ENCODE assay signal across 29 cellular contexts in the genomic region with DNA sequence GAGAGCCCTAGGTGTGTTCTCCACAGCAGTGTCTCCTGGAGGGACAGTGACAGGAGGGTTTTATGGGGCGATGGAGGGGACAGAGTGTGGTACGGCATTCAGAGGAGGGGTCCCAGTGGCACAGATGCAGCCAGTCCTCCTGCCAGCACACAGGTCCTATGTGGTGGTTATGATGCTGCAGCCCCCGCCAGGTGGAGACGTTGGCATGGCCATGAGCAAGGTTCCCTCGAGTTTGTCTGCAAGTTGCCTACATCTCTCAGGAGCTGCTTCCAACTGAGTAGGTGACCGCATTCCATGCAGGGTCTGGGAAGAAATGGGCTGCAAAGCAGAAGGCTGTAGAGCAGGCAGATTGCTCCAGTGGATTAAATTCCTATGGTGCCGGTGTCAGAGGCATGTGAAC.
DNase-seq lines count a peak whose midpoint lies in the region; ATAC-seq and TF ChIP-seq lines count a peak whose summit lies in the region.
"Had no signal": no experiment of that assay in that cellular context is flagged by ENCODE, and none has a peak within 500 bp of the region (broad histone marks: within the 10 kb centered on the region; RNA-seq: fewer than 3 reads in every experiment).

No MANE protein-coding gene starts in this region.

- H3K27ac ChIP-seq in MM.1S (ENCODE audit: low read length), result no peak overlapping the region
- H3K27ac ChIP-seq in VCaP, result no peak overlapping the region
- H3K27ac ChIP-seq: cardiac muscle cell, colonic mucosa, pancreas, Peyer's patch, skin epidermis, WERI-Rb-1 had no signal

- no peak for ATAC-seq in Right ventricle myocardium superior (ENCODE audit: poor library complexity)
- ATAC-seq in stimulated activated naive CD8-positive, alpha-beta T cell treated with anti-CD3 and anti-CD28 coated beads, Interleukin-15, Interleukin-2, amounts not matched to agents 100 U/mL and 50 U/mL, for 24 hours, result no peak
- ATAC-seq in GM21529 (IDR thresholded peaks at IDR 0.05; ENCODE audit: unreplicated experiment), result no peak
- ATAC-seq: activated naive CD8-positive, alpha-beta T cell treated with anti-CD3 and anti-CD28 coated beads, Interleukin-2, amount 50 U/mL, for 24 hours; CD8-positive, alpha-beta T cell; effector memory CD8-positive, alpha-beta T cell; left colon; pancreas; stimulated activated naive B cell treated with anti-CD40 and anti-IgM and Interleukin-4, amounts not matched to agents 10 μg/mL and 1 μg/mL and 100 μg/mL, for 72 hours had no signal

- H3K4me2 ChIP-seq in MM.1S (ENCODE audit: low read depth, low read length), result no peak overlapping the region

- no peak overlapping the region for H3K9ac ChIP-seq in MM.1S (ENCODE audit: low read length)

- intact Hi-C loops in cardiac septum (cut with DNase I) (loop anchor here (10.0 kb wide), 1 partner anchor 294 kb away; no protein-coding TSS in a partner anchor), Right ventricle myocardium superior (cut with DNase I) (no loop called here)

- H3K4me1 ChIP-seq in MM.1S (ENCODE audit: low read length), result no peaks in the 10 kb centered on the region
- H3K4me1 ChIP-seq: colonic mucosa, pancreas, Peyer's patch had no signal

- H3K4me3 ChIP-seq in MM.1S (ENCODE audit: low read length), result no peak overlapping the region
- H3K4me3 ChIP-seq: cardiac muscle cell, colonic mucosa, pancreas, Peyer's patch, skin epidermis had no signal

- DNase-seq in cardiac septum (ENCODE audit: low spot score) (peak; percentile 55), Right ventricle myocardium superior (no peak), MM.1S (no peak), cortex of kidney (lab: John Stamatoyannopoulos, UW) (no peak)
- no peak for DNase-seq in stimulated activated naive CD8-positive, alpha-beta T cell treated with anti-CD3 and anti-CD28 coated beads, Interleukin-15, Interleukin-2, amounts not matched to agents 100 U/mL and 50 U/mL, for 24 hours
- DNase-seq: ACHN; activated CD4-positive, alpha-beta T cell treated with anti-CD3 and anti-CD28 coated beads, Interleukin-2, amount 10 ng/mL, durations not matched to agents 24 days and 14 days; activated CD8-positive, alpha-beta memory T cell treated with anti-CD3 and anti-CD28 coated beads for 24 hours; activated naive CD8-positive, alpha-beta T cell treated with anti-CD3 and anti-CD28 coated beads, Interleukin-2, amount 50 U/mL, for 24 hours; activated T-cell treated with anti-CD3 and anti-CD28 coated beads, Interleukin-2, amount 50 U/mL, for 1 hour; CD8-positive, alpha-beta T cell; colonic mucosa; effector memory CD8-positive, alpha-beta T cell; hypothalamus; left colon; NCI-H1092 treated with DMSO at 0.1 percent for 48 hours; NCI-H187; NCI-H2171 treated with DMSO at 0.1 percent for 48 hours; NCI-H510A treated with DMSO at 0.1 percent for 48 hours; pancreas; retina; stimulated activated naive B cell treated with anti-CD40 and anti-IgM and Interleukin-4, amounts not matched to agents 10 μg/mL and 1 μg/mL and 100 μg/mL, for 72 hours; T-helper 9 cell; WERI-Rb-1 had no signal

- TF ChIP-seq CTCF in MM.1S (IDR thresholded peaks at IDR 0.05; ENCODE audit: low read length) (peak; percentile 28), VCaP (conservative IDR thresholded peaks at IDR 0.05) (peak; percentile 54)

- H3K36me3 ChIP-seq in MM.1S (replicated peaks; ENCODE audit: insufficient read depth, low read length), result no peaks in the 10 kb centered on the region
- H3K36me3 ChIP-seq: cardiac muscle cell, colonic mucosa, pancreas, Peyer's patch, WERI-Rb-1 had no signal

- H3K79me2 ChIP-seq in MM.1S (ENCODE audit: low read length), result no peaks in the 10 kb centered on the region

- no peaks in the 10 kb centered on the region for H4K20me1 ChIP-seq in MM.1S (ENCODE audit: insufficient read depth, low read length)

- H2AFZ ChIP-seq in MM.1S (ENCODE audit: low read length), result no peak overlapping the region

- H3K9me3 ChIP-seq in MM.1S (replicated peaks; ENCODE audit: insufficient read depth, low read length), result no peaks in the 10 kb centered on the region
- H3K9me3 ChIP-seq: colonic mucosa, pancreas, Peyer's patch had no signal

- H3K9me2 ChIP-seq in MM.1S (replicated peaks; ENCODE audit: insufficient read depth, low read length), result no peaks in the 10 kb centered on the region

- peaks cover 5% of the 10 kb centered on the region; the same call in 1 of the 2 replicates for H3K27me3 ChIP-seq in MM.1S (replicated peaks; ENCODE audit: insufficient read depth, low read length)
- H3K27me3 ChIP-seq: cardiac muscle cell, colonic mucosa, Peyer's patch had no signal

- no peaks in the 10 kb centered on the region for H3F3A ChIP-seq in MM.1S (ENCODE audit: insufficient read depth, low read length)
